16 cellular contexts compared by ENCODE assay signal in the genomic region with DNA sequence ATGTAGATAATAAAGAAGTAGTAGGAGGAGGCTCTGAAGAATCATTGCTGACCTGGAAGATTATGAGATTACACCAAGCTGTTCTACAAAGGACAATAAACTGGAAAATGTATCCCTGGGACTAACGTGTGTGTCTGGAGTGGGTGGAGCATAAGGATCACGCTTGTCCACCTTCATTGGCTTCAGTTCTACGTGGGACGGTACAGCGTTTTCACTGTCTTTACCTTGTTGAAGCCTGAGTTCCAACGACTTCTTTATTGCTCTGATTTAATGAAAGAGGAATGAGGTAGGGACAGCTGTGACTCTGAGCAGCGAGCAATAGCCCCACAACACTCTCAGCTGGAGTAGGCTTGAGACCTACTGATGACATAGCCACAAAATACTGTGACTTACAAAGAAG.
"Had no signal": no experiment of that assay in that cellular context is flagged by ENCODE, and none has a peak within 500 bp of the region (broad histone marks: within the 10 kb centered on the region; RNA-seq: fewer than 3 reads in every experiment).

No MANE protein-coding gene starts in this region.

- H3K27me3 ChIP-seq: breast epithelium, esophagus squamous epithelium, pancreas, sigmoid colon, tibial artery had no signal

- H3K36me3 ChIP-seq: breast epithelium, pancreas, sigmoid colon had no signal

- H3K4me1 Mint-ChIP-seq: T-cell had no signal

- H3K36me3 Mint-ChIP-seq: T-cell had no signal

- ATAC-seq: activated naive CD8-positive, alpha-beta T cell treated with anti-CD3 and anti-CD28 coated beads, Interleukin-2, amount 50 U/mL, for 24 hours; pancreas; stimulated activated naive B cell treated with anti-CD40 and anti-IgM and Interleukin-4, amounts not matched to agents 10 μg/mL and 1 μg/mL and 100 μg/mL, for 72 hours; T-cell had no signal

- H3K27ac Mint-ChIP-seq: activated naive CD8-positive, alpha-beta T cell treated with anti-CD3 and anti-CD28 coated beads, Interleukin-2, amount 50 U/mL, for 24 hours; stimulated activated naive B cell treated with anti-CD40 and anti-IgM and Interleukin-4, amounts not matched to agents 10 μg/mL and 1 μg/mL and 100 μg/mL, for 72 hours; T-cell had no signal

- H3K9me3 ChIP-seq: breast epithelium, esophagus squamous epithelium, pancreas, sigmoid colon, tibial artery had no signal

- H3K4me3 Mint-ChIP-seq: activated naive CD8-positive, alpha-beta T cell treated with anti-CD3 and anti-CD28 coated beads, Interleukin-2, amount 50 U/mL, for 24 hours; neural crest cell; stimulated activated naive B cell treated with anti-CD40 and anti-IgM and Interleukin-4, amounts not matched to agents 10 μg/mL and 1 μg/mL and 100 μg/mL, for 72 hours; T-cell had no signal

- H3K4me1 ChIP-seq: breast epithelium had no signal

- H3K27ac ChIP-seq: breast epithelium, esophagus squamous epithelium, pancreas, sigmoid colon, tibial artery had no signal

- H3K9me3 Mint-ChIP-seq: activated naive CD8-positive, alpha-beta T cell treated with anti-CD3 and anti-CD28 coated beads, Interleukin-2, amount 50 U/mL, for 24 hours; neural crest cell; stimulated activated naive B cell treated with anti-CD40 and anti-IgM and Interleukin-4, amounts not matched to agents 10 μg/mL and 1 μg/mL and 100 μg/mL, for 72 hours had no signal

- H3K4me3 ChIP-seq: breast epithelium, esophagus squamous epithelium, pancreas, sigmoid colon, tibial artery had no signal

- H3K27me3 Mint-ChIP-seq: activated naive CD8-positive, alpha-beta T cell treated with anti-CD3 and anti-CD28 coated beads, Interleukin-2, amount 50 U/mL, for 24 hours; stimulated activated naive B cell treated with anti-CD40 and anti-IgM and Interleukin-4, amounts not matched to agents 10 μg/mL and 1 μg/mL and 100 μg/mL, for 72 hours; T-cell had no signal

- DNase-seq: activated CD4-positive, alpha-beta T cell treated with anti-CD3 and anti-CD28 coated beads for 1 hour; activated CD4-positive, alpha-beta T cell treated with anti-CD3 and anti-CD28 coated beads, Interleukin-2, amount 50 U/mL, for 4 hours; activated naive CD4-positive, alpha-beta T cell treated with Interleukin-2 at 50 U/mL for 16 hours; activated naive CD8-positive, alpha-beta T cell treated with anti-CD3 and anti-CD28 coated beads, Interleukin-2, amount 50 U/mL, for 24 hours; activated T-cell treated with anti-CD3 and anti-CD28 coated beads for 4 hours; aorta; esophagus squamous epithelium; mesendoderm; pancreas; sigmoid colon; stimulated activated naive B cell treated with anti-CD40 and anti-IgM and Interleukin-4, amounts not matched to agents 10 μg/mL and 1 μg/mL and 100 μg/mL, for 72 hours; T-cell; T-helper 9 cell; tibial artery had no signal
